Comparison of ENCODE assay signal across 35 cellular contexts in genomic region chr11:7263842-7264241, GRCh38. TPM values are rescaled to one million over a fixed set of nuclear protein-coding genes. Genes with fewer than 3 reads are reported as not detected.
"Had no signal": no experiment of that assay in that cellular context is flagged by ENCODE, and none has a peak within 500 bp of the region (broad histone marks: within the 10 kb centered on the region; RNA-seq: fewer than 3 reads in every experiment).

No MANE protein-coding gene starts in this region.

- ATAC-seq: activated naive CD4-positive, alpha-beta T cell treated with anti-CD3 and anti-CD28 coated beads, Interleukin-2, amount 50 U/mL, for 72 hours; activated naive CD8-positive, alpha-beta T cell treated with anti-CD3 and anti-CD28 coated beads, Interleukin-2, amount 50 U/mL, for 24 hours; activated T-cell treated with anti-CD3 and anti-CD28 coated beads, Interleukin-2, amount 50 U/mL, for 4 hours; activated T-cell treated with anti-CD3 and anti-CD28 coated beads, Interleukin-2, amount 50 U/mL, for 72 hours; activated T-helper 17 cell treated with anti-CD3 and anti-CD28 coated beads, Interleukin-2, amount 50 U/mL, for 72 hours; body of pancreas had no signal

- H3K4me3 ChIP-seq: adrenal gland, ascending aorta, body of pancreas, breast epithelium, cardiac muscle cell had no signal

- DNase-seq: activated effector memory CD4-positive, alpha-beta T cell treated with anti-CD3 and anti-CD28 coated beads, Interleukin-2, amount 50 U/mL, for 16 hours; activated effector memory CD4-positive, alpha-beta T cell treated with Interleukin-2 at 50 U/mL for 16 hours; activated gamma-delta T cell; activated gamma-delta T cell treated with Interleukin-2 at 50 U/mL for 16 hours; activated naive CD4-positive, alpha-beta T cell; activated naive CD4-positive, alpha-beta T cell treated with anti-CD3 and anti-CD28 coated beads for 36 hours; activated naive CD4-positive, alpha-beta T cell treated with anti-CD3 and anti-CD28 coated beads, Interleukin-2, amount 10 ng/mL, durations not matched to agents 7 days and 5 days; activated naive CD4-positive, alpha-beta T cell treated with anti-CD3 and anti-CD28 coated beads, Interleukin-2, amount 50 U/mL, for 16 hours; activated naive CD4-positive, alpha-beta T cell treated with Interleukin-2 at 50 U/mL for 16 hours; activated naive CD8-positive, alpha-beta T cell treated with anti-CD3 and anti-CD28 coated beads for 36 hours; activated naive CD8-positive, alpha-beta T cell treated with anti-CD3 and anti-CD28 coated beads, Interleukin-2, amount 10 ng/mL, durations not matched to agents 7 days and 5 days; activated naive CD8-positive, alpha-beta T cell treated with anti-CD3 and anti-CD28 coated beads, Interleukin-2, amount 50 U/mL, for 24 hours; activated T-cell treated with anti-CD3 and anti-CD28 coated beads, Interleukin-2, amount 50 U/mL, for 1 hour; activated T-cell treated with anti-CD3 and anti-CD28 coated beads, Interleukin-2, amount 50 U/mL, for 24 hours; activated T-cell treated with anti-CD3 and anti-CD28 coated beads, Interleukin-2, amount 50 U/mL, for 4 hours; activated T-cell treated with anti-CD3 and anti-CD28 coated beads, Interleukin-2, amount 50 U/mL, for 48 hours; activated T-cell treated with anti-CD3 and anti-CD28 coated beads, Interleukin-2, amount 50 U/mL, for 72 hours; adrenal gland; amniotic stem cell; amygdala; anterior cingulate cortex; aorta; body of pancreas; brain microvascular endothelial cell; caudate nucleus; central memory CD4-positive, alpha-beta T cell; cerebellar nuclear complex had no signal

- H3K27me3 ChIP-seq: adrenal gland, ascending aorta, body of pancreas, brain microvascular endothelial cell, breast epithelium, cardiac muscle cell had no signal

- H3K36me3 ChIP-seq: adrenal gland, ascending aorta, brain microvascular endothelial cell, breast epithelium, cardiac muscle cell had no signal

- H3K4me1 ChIP-seq: adrenal gland, ascending aorta, body of pancreas, breast epithelium had no signal

- H3K27ac ChIP-seq: adrenal gland, ascending aorta, body of pancreas, brain microvascular endothelial cell, breast epithelium, cardiac muscle cell had no signal

- H3K9me3 ChIP-seq: adrenal gland, ascending aorta, body of pancreas, breast epithelium had no signal

RNA-seq across cellular contexts. Expression of gene SYT9, which starts 12.1 kb away (rescaled TPM):
- total RNA-seq: activated naive CD4-positive, alpha-beta T cell treated with anti-CD3 and anti-CD28 coated beads for 36 hours; activated naive CD8-positive, alpha-beta T cell treated with anti-CD3 and anti-CD28 coated beads for 36 hours; activated naive CD8-positive, alpha-beta T cell treated with anti-CD3 and anti-CD28 coated beads, Interleukin-2, amount 10 ng/mL, durations not matched to agents 7 days and 5 days; activated T-cell treated with anti-CD3 and anti-CD28 coated beads, Interleukin-2, amount 50 U/mL, for 4 hours; activated T-cell treated with anti-CD3 and anti-CD28 coated beads, Interleukin-2, amount 50 U/mL, for 72 hours; activated T-helper 1 cell treated with anti-CD3 and anti-CD28 coated beads, Interleukin-12 subunit alpha, Interleukin-12 subunit beta, Interleukin-2, Interleukin-4 antibody, amounts not matched to agents 30 ng/mL and 10 ng/mL and 1 ng/mL, durations not matched to agents 14 hours and 24 hours and 36 hours; activated T-helper 17 cell treated with anti-CD3 and anti-CD28 coated beads, Interleukin-2, amount 50 U/mL, for 72 hours; activated T-helper 2 cell treated with anti-CD3 and anti-CD28 coated beads, Interferon-gamma antibody, Interleukin-2, Interleukin-4, amounts not matched to agents 10 μg/mL and 5 μg/mL and 100 μg/mL, durations not matched to agents 14 hours and 24 hours and 36 hours; bronchial epithelial cell had no signal
